In the genomic region with DNA sequence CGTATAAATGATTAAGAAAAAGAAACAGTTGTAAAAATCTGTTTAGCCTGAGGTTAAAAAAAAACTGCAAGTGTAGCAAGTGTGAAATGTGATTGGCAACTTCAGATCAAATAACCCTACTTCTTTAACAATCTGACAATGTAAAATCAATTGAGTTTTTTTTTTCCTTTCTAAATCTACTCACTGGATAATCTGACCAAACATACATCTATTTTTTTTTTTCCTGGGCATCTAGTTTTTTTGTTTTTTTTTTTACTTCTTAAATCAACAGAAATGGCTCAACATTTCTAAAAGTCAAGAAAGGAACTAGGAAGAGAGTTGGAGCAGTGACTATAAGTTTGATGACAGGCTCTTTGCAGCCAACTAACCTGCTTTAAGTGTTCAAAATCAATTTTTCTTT, we compare ENCODE assay signal across 8 cellular contexts. TPM values are rescaled to one million over a fixed set of nuclear protein-coding genes. Genes with fewer than 3 reads are reported as not detected.
DNase-seq lines count a peak whose midpoint lies in the region; ATAC-seq and TF ChIP-seq lines count a peak whose summit lies in the region.

No MANE protein-coding gene starts in this region.

- no peaks in the 10 kb centered on the region for H3K9me3 Mint-ChIP-seq in activated naive CD8-positive, alpha-beta T cell treated with anti-CD3 and anti-CD28 coated beads, Interleukin-2, amount 10 ng/mL, durations not matched to agents 7 days and 5 days

- peaks cover 42% of the 10 kb centered on the region for H3K4me1 Mint-ChIP-seq in activated naive CD8-positive, alpha-beta T cell treated with anti-CD3 and anti-CD28 coated beads, Interleukin-2, amount 10 ng/mL, durations not matched to agents 7 days and 5 days

- DNase-seq in cardiac muscle cell (ENCODE audit: low read depth in 1 of 2, low spot score in 1 of 2) (no peak), Right ventricle myocardium inferior (ENCODE audit: missing footprints) (no peak), left lung (no peak), upper lobe of right lung (no peak), NCI-H82 treated with DMSO at 0.1 percent for 48 hours (lab: John Stamatoyannopoulos, UW; ENCODE audit: unreplicated experiment) (no peak), D341Med (ENCODE audit: low spot score) (no peak)
- DNase-seq in activated naive CD8-positive, alpha-beta T cell treated with anti-CD3 and anti-CD28 coated beads, Interleukin-2, amount 10 ng/mL, durations not matched to agents 7 days and 5 days = no peak

- H3K27ac Mint-ChIP-seq in activated naive CD8-positive, alpha-beta T cell treated with anti-CD3 and anti-CD28 coated beads, Interleukin-2, amount 10 ng/mL, durations not matched to agents 7 days and 5 days = peak overlapping the region; percentile 87

- TF ChIP-seq CTCF in cardiac muscle cell (IDR thresholded peaks at IDR 0.05; ENCODE audit: low read depth, low read length) = no peak
- no peak for TF ChIP-seq CTCF in left lung (IDR thresholded peaks at IDR 0.05)
- TF ChIP-seq CTCF in upper lobe of right lung (IDR thresholded peaks at IDR 0.05) = no peak

- H3K36me3 ChIP-seq in cardiac muscle cell = no peaks in the 10 kb centered on the region
- H3K36me3 ChIP-seq in left lung = no peaks in the 10 kb centered on the region
- H3K36me3 ChIP-seq in upper lobe of right lung = no peaks in the 10 kb centered on the region

- intact Hi-C loops in Right ventricle myocardium inferior (cut with DNase I) = loop anchor here (2.0 to 5.0 kb wide), 2 partner anchors 36 to 70 kb away; no protein-coding TSS in a partner anchor
- intact Hi-C loops in left lung (cut with DNase I) = no loop called here
- intact Hi-C loops in upper lobe of right lung (cut with DNase I) = no loop called here

- no peaks in the 10 kb centered on the region for H3K9me3 ChIP-seq in cardiac muscle cell (ENCODE audit: low read depth)
- no peaks in the 10 kb centered on the region for H3K9me3 ChIP-seq in left lung
- H3K9me3 ChIP-seq in upper lobe of right lung = no peaks in the 10 kb centered on the region

- no peaks in the 10 kb centered on the region for H3K27me3 Mint-ChIP-seq in activated naive CD8-positive, alpha-beta T cell treated with anti-CD3 and anti-CD28 coated beads, Interleukin-2, amount 10 ng/mL, durations not matched to agents 7 days and 5 days

- H3K27ac ChIP-seq in cardiac muscle cell (peak overlapping the region; percentile 85), left lung (peak overlapping the region; percentile 88 to 94), upper lobe of right lung (peak overlapping the region; percentile 87)

- peaks cover 26% of the 10 kb centered on the region for H3K4me1 ChIP-seq in cardiac muscle cell (ENCODE audit: low read depth)
- peaks cover 0 to 28% of the 10 kb centered on the region in 2 donors for H3K4me1 ChIP-seq in left lung
- H3K4me1 ChIP-seq in upper lobe of right lung = peaks cover 21% of the 10 kb centered on the region

- H3K4me3 ChIP-seq in cardiac muscle cell (peak overlapping the region; percentile 77), left lung (peak overlapping the region in 1 of 2 donors; percentile 97), upper lobe of right lung (peak overlapping the region; percentile 99)

- no peaks in the 10 kb centered on the region for H3K27me3 ChIP-seq in cardiac muscle cell
- no peaks in the 10 kb centered on the region for H3K27me3 ChIP-seq in left lung
- no peaks in the 10 kb centered on the region for H3K27me3 ChIP-seq in upper lobe of right lung

- ATAC-seq in Right ventricle myocardium inferior (no peak), left lung (no peak), upper lobe of right lung (no peak), GM21423 (IDR thresholded peaks at IDR 0.05; ENCODE audit: unreplicated experiment) (no peak)
- no peak for ATAC-seq in activated naive CD8-positive, alpha-beta T cell treated with anti-CD3 and anti-CD28 coated beads, Interleukin-2, amount 10 ng/mL, durations not matched to agents 7 days and 5 days (ENCODE audit: low read depth)

- POLR2A ChIA-PET in activated naive CD8-positive, alpha-beta T cell treated with anti-CD3 and anti-CD28 coated beads, Interleukin-2, amount 10 ng/mL, durations not matched to agents 7 days and 5 days (lab: Charles Lee) = interaction anchor here (0.7 to 3.6 kb wide), 9 partner anchors 13 to 209 kb away, joined by 3 to 40 read pairs (median 9); partner anchors contain the start of genes CNNM2, SUFU and TRIM8

- H3K4me3 Mint-ChIP-seq in activated naive CD8-positive, alpha-beta T cell treated with anti-CD3 and anti-CD28 coated beads, Interleukin-2, amount 10 ng/mL, durations not matched to agents 7 days and 5 days = peak overlapping the region; percentile 94

- H3K36me3 Mint-ChIP-seq in activated naive CD8-positive, alpha-beta T cell treated with anti-CD3 and anti-CD28 coated beads, Interleukin-2, amount 10 ng/mL, durations not matched to agents 7 days and 5 days = peaks cover 3% of the 10 kb centered on the region

RNA-seq across cellular contexts. Expression of gene ARL3, which starts 1.4 kb away (rescaled TPM):
- total RNA-seq in cardiac muscle cell (16.3 and 24.5 TPM in 2 replicates), Right ventricle myocardium inferior (15.4 TPM), left lung (10 to 100 TPM; 10.3 to 11.0 TPM), upper lobe of right lung (7.5 TPM)
- 42.2 and 47.3 TPM in 2 replicates for polyA plus RNA-seq in cardiac muscle cell
- total RNA-seq in activated naive CD8-positive, alpha-beta T cell treated with anti-CD3 and anti-CD28 coated beads, Interleukin-2, amount 10 ng/mL, durations not matched to agents 7 days and 5 days = 1 to 10 TPM; 4.6 TPM

RNA-seq across cellular contexts. Expression of gene SFXN2, which starts 1.6 kb away (rescaled TPM):
- 10.5 and 14.2 TPM in 2 replicates for total RNA-seq in cardiac muscle cell
- 18.6 and 26.1 TPM in 2 replicates for polyA plus RNA-seq in cardiac muscle cell
- 0.68 TPM for total RNA-seq in Right ventricle myocardium inferior
- total RNA-seq in activated naive CD8-positive, alpha-beta T cell treated with anti-CD3 and anti-CD28 coated beads, Interleukin-2, amount 10 ng/mL, durations not matched to agents 7 days and 5 days = 10 to 100 TPM; 19.4 to 21.1 TPM
- 10 to 100 TPM; 17.1 to 21.0 TPM for total RNA-seq in left lung
- total RNA-seq in upper lobe of right lung = 12.0 TPM

RNA-seq across cellular contexts. Expression of gene WBP1L, which starts 30.9 kb away (rescaled TPM):
- 40.6 and 43.9 TPM in 2 replicates for total RNA-seq in cardiac muscle cell
- polyA plus RNA-seq in cardiac muscle cell = 14.2 and 17.1 TPM in 2 replicates
- total RNA-seq in Right ventricle myocardium inferior = 25.9 TPM
- total RNA-seq in activated naive CD8-positive, alpha-beta T cell treated with anti-CD3 and anti-CD28 coated beads, Interleukin-2, amount 10 ng/mL, durations not matched to agents 7 days and 5 days = 10 to 100 TPM; 31.0 to 31.4 TPM
- 10 to 100 TPM; 48.4 to 49.8 TPM for total RNA-seq in left lung
- total RNA-seq in upper lobe of right lung = 49.0 TPM
